15 cellular contexts compared by ENCODE assay signal in the genomic region with DNA sequence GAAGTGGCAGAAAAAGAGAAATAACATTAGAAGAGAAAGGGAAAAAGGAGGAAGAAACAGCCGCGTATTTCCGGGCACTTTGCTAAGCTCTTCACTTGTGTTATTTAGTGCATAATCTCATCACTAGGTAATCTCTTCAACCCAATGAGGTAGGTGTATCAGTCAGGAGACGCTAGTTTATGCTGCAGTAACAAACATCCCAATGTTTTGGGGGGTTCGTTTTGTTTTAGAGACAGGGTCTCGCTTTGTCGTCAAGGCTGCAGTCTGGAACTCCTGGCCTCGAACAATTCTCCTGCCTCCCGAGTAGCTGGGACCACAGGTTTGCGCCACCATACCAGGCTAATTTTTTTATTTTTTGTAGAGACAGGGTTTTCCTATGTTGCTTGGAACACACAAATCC.
"Had no signal": no experiment of that assay in that cellular context is flagged by ENCODE, and none has a peak within 500 bp of the region (broad histone marks: within the 10 kb centered on the region; RNA-seq: fewer than 3 reads in every experiment).

No MANE protein-coding gene starts in this region.

- H3K27ac ChIP-seq: coronary artery, esophagus muscularis mucosa, left ventricle myocardium inferior, tibial artery had no signal

- H3K4me3 ChIP-seq: coronary artery, esophagus muscularis mucosa, left ventricle myocardium inferior, sigmoid colon, tibial artery had no signal

- H3K9me3 ChIP-seq: esophagus muscularis mucosa, left ventricle myocardium inferior, sigmoid colon, tibial artery had no signal

- H3K27me3 ChIP-seq: esophagus muscularis mucosa, sigmoid colon, tibial artery had no signal

- H3K36me3 ChIP-seq: esophagus muscularis mucosa, left ventricle myocardium inferior, sigmoid colon, tibial artery had no signal

- ATAC-seq: activated CD4-positive, alpha-beta T cell treated with anti-CD3 and anti-CD28 coated beads for 36 hours; activated T-cell treated with anti-CD3 and anti-CD28 coated beads, Interleukin-2, amount 50 U/mL, for 72 hours had no signal

- DNase-seq: activated CD4-positive, alpha-beta T cell treated with anti-CD3 and anti-CD28 coated beads for 36 hours; activated CD8-positive, alpha-beta memory T cell treated with anti-CD3 and anti-CD28 coated beads, Interleukin-2, amount 50 U/mL, for 48 hours; activated gamma-delta T cell treated with Interleukin-2 at 50 U/mL for 16 hours; activated T-cell treated with anti-CD3 and anti-CD28 coated beads, Interleukin-2, amount 50 U/mL, for 72 hours; amygdala; central memory CD4-positive, alpha-beta T cell; effector CD4-positive, alpha-beta T cell; hypothalamus; left ventricle myocardium inferior; sigmoid colon; stimulated activated CD4-positive, alpha-beta T cell treated with anti-CD3 and anti-CD28 coated beads, Interleukin-2, amount 100 ng/mL, for 24 hours; T-helper 2 cell; tibial artery had no signal
